9 cellular contexts compared by ENCODE assay signal in the genomic region with DNA sequence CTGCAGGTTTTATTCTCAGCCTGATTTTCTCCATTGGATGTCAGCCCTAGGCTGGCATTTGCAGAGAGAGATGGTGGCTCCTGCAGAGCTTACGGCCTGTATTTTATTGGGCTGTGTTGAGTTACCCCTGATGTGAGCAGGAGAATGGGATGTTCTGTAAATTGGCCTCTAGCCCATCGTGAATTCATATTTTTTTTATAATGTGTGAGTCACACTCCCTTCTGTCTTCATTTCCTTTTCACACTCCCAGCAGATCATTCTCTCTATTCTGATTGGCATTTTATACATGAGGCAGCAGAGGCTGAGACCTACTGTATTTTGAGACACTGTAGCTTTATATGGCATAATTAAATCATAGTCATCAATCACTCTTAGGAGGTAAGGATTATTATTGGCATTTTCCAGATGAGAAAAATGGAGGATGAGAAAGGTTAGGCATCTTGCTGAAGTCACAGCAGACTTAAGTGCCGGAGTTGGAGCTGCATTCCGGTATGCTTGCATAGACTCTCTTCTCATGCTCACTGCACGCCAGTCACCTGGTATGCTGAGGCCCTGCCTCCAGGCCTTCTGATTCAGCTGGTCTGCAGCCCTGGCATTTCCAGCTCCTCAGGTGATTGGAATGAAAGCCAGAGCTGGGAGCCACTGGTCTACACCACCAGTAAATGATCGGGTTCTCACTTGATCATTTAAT.
DNase-seq lines count a peak whose midpoint lies in the region; ATAC-seq, FAIRE-seq and TF ChIP-seq lines count a peak whose summit lies in the region.
"Had no signal": no experiment of that assay in that cellular context is flagged by ENCODE, and none has a peak within 500 bp of the region (broad histone marks: within the 10 kb centered on the region; RNA-seq: fewer than 3 reads in every experiment).

No MANE protein-coding gene starts in this region.

- no peaks in the 10 kb centered on the region for H3K36me3 ChIP-seq in Panc1 (ENCODE audit: control insufficient read depth, insufficient read depth, low read length)
- H3K36me3 ChIP-seq in fibroblast of lung (ENCODE audit: control insufficient read depth, insufficient read depth, low read length) = no peaks in the 10 kb centered on the region
- H3K36me3 ChIP-seq in psoas muscle (ENCODE audit: insufficient read depth in 1 of 2, low read depth in 1 of 2) = no peaks in the 10 kb centered on the region

- TF ChIP-seq CTCF in Panc1 (IDR thresholded peaks at IDR 0.05) = no peak
- no peak for TF ChIP-seq CTCF in fibroblast of lung (conservative IDR thresholded peaks at IDR 0.05 in 1 of 2, IDR thresholded peaks at IDR 0.05 in 1 of 2; ENCODE audit: low read depth in 1 of 2, low read length in 2 of 2)
- TF ChIP-seq CTCF in psoas muscle (IDR thresholded peaks at IDR 0.05) = no peak

- CTCF ChIA-PET in Panc1 (lab: Charles Lee) = no interaction called here

- POLR2A ChIA-PET in Panc1 (lab: Charles Lee) = no interaction called here

- no peak overlapping the region for H3K9ac ChIP-seq in fibroblast of lung (ENCODE audit: insufficient read depth, low read length)

- no peaks in the 10 kb centered on the region for H3K79me2 ChIP-seq in fibroblast of lung (ENCODE audit: control insufficient read depth, insufficient read depth, low read length)

- no peak overlapping the region for H2AFZ ChIP-seq in fibroblast of lung (ENCODE audit: low read length)

- H3K4me1 ChIP-seq in Panc1 (ENCODE audit: control insufficient read depth, insufficient read depth, low read length) (peaks cover 18% of the 10 kb centered on the region), fibroblast of lung (ENCODE audit: control insufficient read depth, extremely low read depth, insufficient read depth, low read length) (peaks cover 3% of the 10 kb centered on the region), psoas muscle (peaks cover 20% of the 10 kb centered on the region)

- BruUV-seq in Panc1 (replicated peaks; lab: Mats Ljungman, UMichigan) = no TSS peak

- peak; percentile 93 for ATAC-seq in Panc1
- ATAC-seq in psoas muscle = peak in 3 of 4 donors; percentile 57 to 66 (median 63)
- ATAC-seq in GM21528 (IDR thresholded peaks at IDR 0.05; ENCODE audit: low FRiP score, unreplicated experiment) = no peak
- ATAC-seq: stimulated activated effector memory CD8-positive, alpha-beta T cell treated with anti-CD3 and anti-CD28 coated beads, Interleukin-12 subunit alpha, Interleukin-12 subunit beta, amount 100 ng/mL, for 72 hours had no signal

- 48 to 74% (median 63%) methylated on average over 6 of the region's 6 CpGs for WGBS in psoas muscle, 3 donors

- H4K20me1 ChIP-seq in fibroblast of lung (ENCODE audit: control insufficient read depth, extremely low read depth, insufficient read depth, low read length) = no peaks in the 10 kb centered on the region

- H3K9me3 ChIP-seq in Panc1 (ENCODE audit: control insufficient read depth, insufficient read depth, low read depth, low read length) = no peaks in the 10 kb centered on the region
- no peaks in the 10 kb centered on the region for H3K9me3 ChIP-seq in fibroblast of lung (ENCODE audit: control insufficient read depth, insufficient read depth, low read depth, low read length)
- H3K9me3 ChIP-seq in psoas muscle = no peaks in the 10 kb centered on the region

- H3K27ac ChIP-seq in Panc1 (ENCODE audit: low read length) = peak overlapping the region; percentile 40
- H3K27ac ChIP-seq in fibroblast of lung (ENCODE audit: insufficient read depth, low read length) = no peak overlapping the region
- H3K27ac ChIP-seq in psoas muscle = peak overlapping the region; percentile 46

- H3K4me3 ChIP-seq in Panc1 (ENCODE audit: low read depth in 2 of 2, low read length in 2 of 2) (peak overlapping the region in 1 of 2 experiments; percentile 21; a peak in 1 of 4 replicates), fibroblast of lung (replicated peaks in 1 of 4; ENCODE audit: control extremely low read depth in 1 of 4, insufficient read depth in 1 of 4, low read depth in 3 of 4, low read length in 4 of 4) (no peak overlapping the region), psoas muscle (no peak overlapping the region)

- FAIRE-seq in GM19239 (lab: Jason Lieb, UNC) = no peak

- H3K27me3 ChIP-seq in Panc1 (ENCODE audit: control insufficient read depth, insufficient read depth, low read length) (no peaks in the 10 kb centered on the region), fibroblast of lung (ENCODE audit: control insufficient read depth, insufficient read depth, low read length) (no peaks in the 10 kb centered on the region), psoas muscle (ENCODE audit: insufficient read depth in 3 of 3, low read length in 2 of 3) (no peaks in the 10 kb centered on the region)

- intact Hi-C loops in Panc1 (cut with micrococcal nuclease; ENCODE audit: unreplicated experiment) (loop anchor here (10.0 kb wide), 1 partner anchor 138 kb away; no protein-coding TSS in a partner anchor), psoas muscle (cut with DNase I) (no loop called here)

- DNase-seq in G401 (ENCODE audit: low spot score) (peak; percentile 88), Panc1 (ENCODE audit: low read depth, low spot score) (peak; percentile 70), fibroblast of lung (ENCODE audit: low read depth in 2 of 2) (peak; percentile 52 to 95), psoas muscle (no peak), GM19239 (ENCODE audit: insufficient read length, low spot score) (no peak), NCI-H1092 (lab: John Stamatoyannopoulos, UW) (no peak), KG1 (lab: John Stamatoyannopoulos, UW) (no peak)

- in situ Hi-C loops in G401 (cut with HindIII; ENCODE audit: low sequenced_read_pairs) (no loop called here), Panc1 (cut with HindIII; ENCODE audit: low pct_unique_long_range_greater_than_20kb, low sequenced_read_pairs) (no loop called here)

- no peak overlapping the region for H3K4me2 ChIP-seq in fibroblast of lung (ENCODE audit: extremely low read depth, insufficient read depth, low read length)

Comparison
In these comparisons a context has a peak if more than half of its experiments do, and no peak if none do; other contexts are left out.
1. DNase-seq: peak in G401 (single experiment), Panc1 (single experiment) and fibroblast of lung (2 of 2); none in psoas muscle (0 of 2), GM19239 (single experiment), NCI-H1092 (single experiment) and KG1 (single experiment).